ENCODE assay signal across 8 cellular contexts in genomic region chr19:676343-677105, GRCh38. TPM values are rescaled to one million over a fixed set of nuclear protein-coding genes. Genes with fewer than 3 reads are reported as not detected.
DNase-seq lines count a peak whose midpoint lies in the region; ATAC-seq and TF ChIP-seq lines count a peak whose summit lies in the region.

TSS of gene FSTL3 (plus strand) at chr19:676392. CDS start at chr19:676424, 32 bp downstream.

- no peaks in the 10 kb centered on the region for H3K9me3 ChIP-seq in MG63
- no peaks in the 10 kb centered on the region for H3K9me3 ChIP-seq in esophagus (ENCODE audit: control insufficient read depth in 2 of 2, insufficient read depth in 1 of 2, low read depth in 1 of 2, low read length in 1 of 2)

- DNase-seq in AG04449 (ENCODE audit: low read depth, low spot score) (no peak), MG63 (peak; percentile 46), nephron progenitor cell (peak; percentile 54), NCI-H510A (lab: John Stamatoyannopoulos, UW) (no peak), NCI-H2029 treated with DMSO at 0.1 percent for 48 hours (lab: John Stamatoyannopoulos, UW) (no peak)
- no peak for DNase-seq in activated T-helper 1 cell treated with anti-CD3 and anti-CD28 coated beads, Interleukin-12 subunit alpha, Interleukin-12 subunit beta, Interleukin-2, Interleukin-4 antibody, amounts not matched to agents 30 ng/mL and 10 ng/mL and 1 ng/mL, durations not matched to agents 14 hours and 24 hours and 36 hours (ENCODE audit: low spot score)

- no peak for ATAC-seq in HG03469 (IDR thresholded peaks at IDR 0.05; ENCODE audit: unreplicated experiment)

- H3K36me3 ChIP-seq in MG63 (no peaks in the 10 kb centered on the region; the same call in 1 of the 2 replicates), esophagus (ENCODE audit: control insufficient read depth in 2 of 2, insufficient read depth in 2 of 2, low read length in 1 of 2) (no peaks in the 10 kb centered on the region)

- peaks cover 3 to 16% of the 10 kb centered on the region in 2 donors for H3K4me1 ChIP-seq in esophagus (ENCODE audit: control insufficient read depth in 2 of 2, insufficient read depth in 2 of 2, low read length in 1 of 2)

- no peak within 1 kb of the TSS for H3K27ac Mint-ChIP-seq in nephron progenitor cell
- H3K27ac Mint-ChIP-seq in activated T-helper 1 cell treated with anti-CD3 and anti-CD28 coated beads, Interleukin-12 subunit alpha, Interleukin-12 subunit beta, Interleukin-2, Interleukin-4 antibody, amounts not matched to agents 30 ng/mL and 10 ng/mL and 1 ng/mL, durations not matched to agents 14 hours and 24 hours and 36 hours, result no peak within 1 kb of the TSS

- 3 to 4% methylated on average over 41 to 63 of the region's 63 CpGs for WGBS in esophagus, 2 donors

- H3K27me3 Mint-ChIP-seq in nephron progenitor cell (ENCODE audit: low read depth, poor library complexity), result peaks cover 22% of the 10 kb centered on the region
- peaks cover 13% of the 10 kb centered on the region for H3K27me3 Mint-ChIP-seq in activated T-helper 1 cell treated with anti-CD3 and anti-CD28 coated beads, Interleukin-12 subunit alpha, Interleukin-12 subunit beta, Interleukin-2, Interleukin-4 antibody, amounts not matched to agents 30 ng/mL and 10 ng/mL and 1 ng/mL, durations not matched to agents 14 hours and 24 hours and 36 hours (ENCODE audit: insufficient read depth)

- no peaks in the 10 kb centered on the region for H3K36me3 Mint-ChIP-seq in nephron progenitor cell (ENCODE audit: low read depth)
- no peaks in the 10 kb centered on the region for H3K36me3 Mint-ChIP-seq in activated T-helper 1 cell treated with anti-CD3 and anti-CD28 coated beads, Interleukin-12 subunit alpha, Interleukin-12 subunit beta, Interleukin-2, Interleukin-4 antibody, amounts not matched to agents 30 ng/mL and 10 ng/mL and 1 ng/mL, durations not matched to agents 14 hours and 24 hours and 36 hours (ENCODE audit: low read depth)

- H3K9me3 Mint-ChIP-seq in nephron progenitor cell, result no peaks in the 10 kb centered on the region
- H3K9me3 Mint-ChIP-seq in activated T-helper 1 cell treated with anti-CD3 and anti-CD28 coated beads, Interleukin-12 subunit alpha, Interleukin-12 subunit beta, Interleukin-2, Interleukin-4 antibody, amounts not matched to agents 30 ng/mL and 10 ng/mL and 1 ng/mL, durations not matched to agents 14 hours and 24 hours and 36 hours, result no peaks in the 10 kb centered on the region

- peak within 1 kb of the TSS; percentile 69 to 79 for H3K27ac ChIP-seq in esophagus (ENCODE audit: low read depth in 2 of 2, low read length in 1 of 2)

- H3K4me1 Mint-ChIP-seq in nephron progenitor cell, result peaks cover 20% of the 10 kb centered on the region
- no peaks in the 10 kb centered on the region for H3K4me1 Mint-ChIP-seq in activated T-helper 1 cell treated with anti-CD3 and anti-CD28 coated beads, Interleukin-12 subunit alpha, Interleukin-12 subunit beta, Interleukin-2, Interleukin-4 antibody, amounts not matched to agents 30 ng/mL and 10 ng/mL and 1 ng/mL, durations not matched to agents 14 hours and 24 hours and 36 hours (ENCODE audit: low read depth)

- POLR2A ChIA-PET in AG04449 (lab: Yijun Ruan, JAX), result interaction anchor here (0.8 to 1.8 kb wide), 6 partner anchors 8 to 145 kb away, joined by 3 to 10 read pairs (median 4); partner anchors contain the start of genes BSG, CDC34 and RNF126

- H3K4me3 Mint-ChIP-seq in nephron progenitor cell, result peak within 1 kb of the TSS; percentile 62
- H3K4me3 Mint-ChIP-seq in activated T-helper 1 cell treated with anti-CD3 and anti-CD28 coated beads, Interleukin-12 subunit alpha, Interleukin-12 subunit beta, Interleukin-2, Interleukin-4 antibody, amounts not matched to agents 30 ng/mL and 10 ng/mL and 1 ng/mL, durations not matched to agents 14 hours and 24 hours and 36 hours, result no peak within 1 kb of the TSS

- TF ChIP-seq CTCF in AG04449 (IDR thresholded peaks at IDR 0.05; ENCODE audit: insufficient read depth, low read length, missing control alignments), result no peak
- no peak for TF ChIP-seq CTCF in nephron progenitor cell (IDR thresholded peaks at IDR 0.05)

- intact Hi-C loops in activated T-helper 1 cell treated with anti-CD3 and anti-CD28 coated beads, Interleukin-12 subunit alpha, Interleukin-12 subunit beta, Interleukin-2, Interleukin-4 antibody, amounts not matched to agents 30 ng/mL and 10 ng/mL and 1 ng/mL, durations not matched to agents 14 hours and 24 hours and 36 hours (cut with micrococcal nuclease), result no loop called here

- H3K27me3 ChIP-seq in MG63 (no peaks in the 10 kb centered on the region), esophagus (ENCODE audit: control insufficient read depth in 1 of 2, insufficient read depth in 2 of 2, low read length in 2 of 2) (peaks cover 0 to 5% of the 10 kb centered on the region in 2 donors)

- CTCF ChIA-PET in AG04449 (lab: Yijun Ruan, JAX), result interaction anchor here (1.1 to 1.2 kb wide), 2 partner anchors 9 to 57 kb away, joined by 3 to 5 read pairs; no protein-coding TSS in a partner anchor

- peak within 1 kb of the TSS; percentile 78 for H3K4me3 ChIP-seq in AG04449 (ENCODE audit: low read depth, low read length)
- peak within 1 kb of the TSS; percentile 57 for H3K4me3 ChIP-seq in MG63
- H3K4me3 ChIP-seq in esophagus (ENCODE audit: low read depth in 1 of 2, low read length in 2 of 2), result peak within 1 kb of the TSS; percentile 18 to 35

RNA-seq across cellular contexts. Expression of gene FSTL3, which starts in this region (rescaled TPM):
- total RNA-seq in MG63 (2014; rRNA removed; shearing (Covaris generic); ENCODE audit: low replicate concordance), result 16.0 and 25.0 TPM in 2 replicates
- 1 to 10 TPM; 5.9 to 7.8 TPM for polyA plus RNA-seq in esophagus
- total RNA-seq in activated T-helper 1 cell treated with anti-CD3 and anti-CD28 coated beads, Interleukin-12 subunit alpha, Interleukin-12 subunit beta, Interleukin-2, Interleukin-4 antibody, amounts not matched to agents 30 ng/mL and 10 ng/mL and 1 ng/mL, durations not matched to agents 14 hours and 24 hours and 36 hours, result 5.5 and 5.6 TPM in 2 replicates

Comparison
In these comparisons a context has a peak if more than half of its experiments do, and no peak if none do; other contexts are left out.
1. DNase-seq: peak in MG63 (single experiment) and nephron progenitor cell (single experiment); none in AG04449 (single experiment), NCI-H510A (single experiment), NCI-H2029 treated with DMSO at 0.1 percent for 48 hours (single experiment) and activated T-helper 1 cell treated with anti-CD3 and anti-CD28 coated beads, Interleukin-12 subunit alpha, Interleukin-12 subunit beta, Interleukin-2, Interleukin-4 antibody, amounts not matched to agents 30 ng/mL and 10 ng/mL and 1 ng/mL, durations not matched to agents 14 hours and 24 hours and 36 hours (single experiment).
2. H3K4me3 ChIP-seq: peak in every context shown above with its lines; median percentile 78 in AG04449; 57 in MG63; 26 in esophagus.